22 cellular contexts compared by ENCODE assay signal in genomic region chr3:99562990-99563607, GRCh38.
A peak's percentile ranks its signal among the peaks of the same experiment; 100 is the strongest.
DNase-seq lines count a peak whose midpoint lies in the region; ATAC-seq, FAIRE-seq and TF ChIP-seq lines count a peak whose summit lies in the region.
"Had no signal": no experiment of that assay in that cellular context is flagged by ENCODE, and none has a peak within 500 bp of the region (broad histone marks: within the 10 kb centered on the region; RNA-seq: fewer than 3 reads in every experiment).

No MANE protein-coding gene starts in this region.

- H3K9me3 Mint-ChIP-seq in astrocyte (ENCODE audit: unreplicated experiment) = no peaks in the 10 kb centered on the region
- H3K9me3 Mint-ChIP-seq: activated CD4-positive, alpha-beta memory T cell treated with anti-CD3 and anti-CD28 coated beads, Interleukin-2, amount 10 ng/mL, durations not matched to agents 7 days and 5 days had no signal

- no peak for ATAC-seq in GM21576 (IDR thresholded peaks at IDR 0.05; ENCODE audit: unreplicated experiment)
- ATAC-seq: lower lobe of right lung had no signal

- WGBS in tibial nerve, 2 donors = 92 to 93% methylated on average over 1 of the region's 1 CpG

- peak; percentile 72 for DNase-seq in A172 (ENCODE audit: low spot score)
- peak; percentile 77 for DNase-seq in HS-5 (ENCODE audit: low read depth)
- peak; percentile 66 for DNase-seq in astrocyte (ENCODE audit: low read depth)
- peak; percentile 60 for DNase-seq in glomerular visceral epithelial cell (ENCODE audit: extremely low spot score)
- no peak for DNase-seq in tibial nerve (ENCODE audit: low spot score in 2 of 2)
- no peak for DNase-seq in NCI-H510A (lab: John Stamatoyannopoulos, UW)
- DNase-seq in left ventricle myocardium inferior = no peak
- DNase-seq: 8988T; activated CD4-positive, alpha-beta memory T cell treated with anti-CD3 and anti-CD28 coated beads, Interleukin-2, amount 10 ng/mL, durations not matched to agents 7 days and 5 days; activated gamma-delta T cell treated with Interleukin-2 at 50 U/mL for 16 hours; activated T-cell treated with anti-CD3 and anti-CD28 coated beads for 4 hours; adrenal gland; cerebellar nuclear complex; effector memory CD4-positive, alpha-beta T cell; immature natural killer cell; lower lobe of right lung; NCI-H1092 treated with DMSO at 0.1 percent for 48 hours; NCI-H524 treated with DMSO at 0.1 percent for 48 hours had no signal

- H3K9me3 ChIP-seq in astrocyte (ENCODE audit: insufficient read depth, low read depth, low read length) (no peaks in the 10 kb centered on the region), tibial nerve (peaks cover 0 to 11% (median 0%) of the 10 kb centered on the region in 4 donors), left ventricle myocardium inferior (replicated peaks) (peaks cover 13% of the 10 kb centered on the region)
- H3K9me3 ChIP-seq: adrenal gland, lower lobe of right lung, neutrophil had no signal

- peak overlapping the region; percentile 53 for H3K27ac Mint-ChIP-seq in astrocyte (ENCODE audit: unreplicated experiment)
- H3K27ac Mint-ChIP-seq: activated CD4-positive, alpha-beta memory T cell treated with anti-CD3 and anti-CD28 coated beads, Interleukin-2, amount 10 ng/mL, durations not matched to agents 7 days and 5 days; immature natural killer cell had no signal

- peak; percentile 92 for FAIRE-seq in astrocyte (lab: Jason Lieb, UNC)
- FAIRE-seq: GM18507 had no signal

- H3K9ac ChIP-seq in astrocyte (ENCODE audit: low read length) = peak overlapping the region; percentile 18
- H3K9ac ChIP-seq: BLaER1 had no signal

- no peaks in the 10 kb centered on the region for H4K20me1 ChIP-seq in astrocyte (ENCODE audit: insufficient read depth, low read length)
- H4K20me1 ChIP-seq: BLaER1 had no signal

- H3K27ac ChIP-seq in astrocyte (ENCODE audit: low read depth, low read length) (peak overlapping the region; percentile 60), tibial nerve (no peak overlapping the region), left ventricle myocardium inferior (replicated peaks) (no peak overlapping the region)
- H3K27ac ChIP-seq: adrenal gland, BLaER1, lower lobe of right lung, neutrophil had no signal

- TF ChIP-seq CTCF in astrocyte (IDR thresholded peaks at IDR 0.05; ENCODE audit: insufficient read depth, low read depth, low read length) = no peak
- no peak for TF ChIP-seq CTCF in tibial nerve (IDR thresholded peaks at IDR 0.05)
- TF ChIP-seq CTCF in left ventricle myocardium inferior (IDR thresholded peaks at IDR 0.05; ENCODE audit: borderline replicate concordance) = no peak

- H3K4me1 ChIP-seq in astrocyte (ENCODE audit: insufficient read depth, low read length) (peaks cover 13% of the 10 kb centered on the region), tibial nerve (no peaks in the 10 kb centered on the region), left ventricle myocardium inferior (no peaks in the 10 kb centered on the region)
- H3K4me1 ChIP-seq: adrenal gland, BLaER1, lower lobe of right lung had no signal

- no peaks in the 10 kb centered on the region for H3K79me2 ChIP-seq in astrocyte (ENCODE audit: insufficient read depth, low read length)

- H3K4me2 ChIP-seq in astrocyte (ENCODE audit: low read length) = peak overlapping the region; percentile 13
- H3K4me2 ChIP-seq: BLaER1 had no signal

- no peaks in the 10 kb centered on the region for H3K27me3 Mint-ChIP-seq in astrocyte (ENCODE audit: low read depth, unreplicated experiment)
- H3K27me3 Mint-ChIP-seq: activated CD4-positive, alpha-beta memory T cell treated with anti-CD3 and anti-CD28 coated beads, Interleukin-2, amount 10 ng/mL, durations not matched to agents 7 days and 5 days had no signal

- no peaks in the 10 kb centered on the region for H3K36me3 ChIP-seq in astrocyte (ENCODE audit: insufficient read depth, low read length)
- no peaks in the 10 kb centered on the region for H3K36me3 ChIP-seq in tibial nerve
- H3K36me3 ChIP-seq in left ventricle myocardium inferior = no peaks in the 10 kb centered on the region
- H3K36me3 ChIP-seq: adrenal gland, BLaER1, lower lobe of right lung, neutrophil had no signal

- H2AFZ ChIP-seq in astrocyte (ENCODE audit: low read depth, low read length) = no peak overlapping the region

- TF ChIP-seq EP300 in tibial nerve (IDR thresholded peaks at IDR 0.05) = no peak

- H3K4me3 Mint-ChIP-seq in astrocyte (ENCODE audit: unreplicated experiment) = no peak overlapping the region
- H3K4me3 Mint-ChIP-seq: activated CD4-positive, alpha-beta memory T cell treated with anti-CD3 and anti-CD28 coated beads, Interleukin-2, amount 10 ng/mL, durations not matched to agents 7 days and 5 days; immature natural killer cell had no signal

- no peak for TF ChIP-seq POLR2A in tibial nerve (IDR thresholded peaks at IDR 0.05)

- no peak overlapping the region for H3K4me3 ChIP-seq in astrocyte (ENCODE audit: insufficient read depth, low read depth, low read length)
- no peak overlapping the region for H3K4me3 ChIP-seq in tibial nerve
- H3K4me3 ChIP-seq in left ventricle myocardium inferior = no peak overlapping the region
- H3K4me3 ChIP-seq: adrenal gland, BLaER1, lower lobe of right lung had no signal

- H3K4me1 Mint-ChIP-seq in astrocyte (ENCODE audit: low read depth, unreplicated experiment) = peaks cover 10% of the 10 kb centered on the region
- H3K4me1 Mint-ChIP-seq: activated CD4-positive, alpha-beta memory T cell treated with anti-CD3 and anti-CD28 coated beads, Interleukin-2, amount 10 ng/mL, durations not matched to agents 7 days and 5 days; immature natural killer cell had no signal

- intact Hi-C loops in left ventricle myocardium inferior (cut with micrococcal nuclease) = no loop called here

- no peaks in the 10 kb centered on the region for H3K36me3 Mint-ChIP-seq in astrocyte (ENCODE audit: low read depth, unreplicated experiment)
- H3K36me3 Mint-ChIP-seq: immature natural killer cell had no signal

- H3K27me3 ChIP-seq in astrocyte (ENCODE audit: insufficient read depth, low read length) (no peaks in the 10 kb centered on the region), tibial nerve (no peaks in the 10 kb centered on the region), left ventricle myocardium inferior (ENCODE audit: low read depth) (no peaks in the 10 kb centered on the region)
- H3K27me3 ChIP-seq: adrenal gland, BLaER1, neutrophil had no signal

Comparison
In these comparisons a context has a peak if more than half of its experiments do, and no peak if none do; other contexts are left out.
1. DNase-seq: peak in A172 (single experiment), HS-5 (single experiment), astrocyte (single experiment) and glomerular visceral epithelial cell (single experiment); none in tibial nerve (0 of 2), NCI-H510A (single experiment) and left ventricle myocardium inferior (single experiment).